Comparison of ENCODE assay signal across 12 cellular contexts in the genomic region with DNA sequence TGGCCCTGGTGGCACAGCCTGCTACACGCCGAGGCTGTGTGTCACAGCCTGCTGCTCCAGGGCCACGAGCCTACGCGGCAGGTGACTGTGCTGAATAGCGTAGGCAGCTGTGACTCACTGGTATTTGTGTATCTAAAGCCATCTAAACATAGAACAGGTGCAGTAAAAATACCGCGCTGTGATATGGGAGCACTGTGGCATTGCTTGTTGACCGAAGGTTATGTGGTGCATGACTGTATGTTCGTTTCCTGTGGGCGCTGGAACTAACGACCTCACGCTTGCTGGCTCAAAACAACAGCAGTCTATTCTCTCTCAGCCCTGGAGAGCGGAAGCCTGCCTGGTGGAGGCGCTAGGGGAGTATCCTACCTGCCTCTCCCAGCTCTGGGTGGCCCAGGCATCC. TPM values are rescaled to one million over a fixed set of nuclear protein-coding genes. Genes with fewer than 3 reads are reported as not detected.
A peak's percentile ranks its signal among the peaks of the same experiment; 100 is the strongest.
DNase-seq lines count a peak whose midpoint lies in the region; ATAC-seq, FAIRE-seq and TF ChIP-seq lines count a peak whose summit lies in the region.
"Not testable (repeated sequence)": the region's sequence is repeated elsewhere in the genome, so short reads cannot be mapped to it uniquely, and the experiment has no call there.
"Had no signal": no experiment of that assay in that cellular context is flagged by ENCODE, and none has a peak within 500 bp of the region (broad histone marks: within the 10 kb centered on the region; RNA-seq: fewer than 3 reads in every experiment).

No MANE protein-coding gene starts in this region.

- in situ Hi-C loops in Panc1 (cut with HindIII; ENCODE audit: low pct_unique_long_range_greater_than_20kb, low sequenced_read_pairs), result not testable (repeated sequence)

- ATAC-seq in GM18505 (IDR thresholded peaks at IDR 0.05; ENCODE audit: unreplicated experiment), result peak; percentile 45
- ATAC-seq in GM19324 (IDR thresholded peaks at IDR 0.05; ENCODE audit: low FRiP score, unreplicated experiment), result peak; percentile 52
- peak; percentile 53 for ATAC-seq in GM21576 (IDR thresholded peaks at IDR 0.05; ENCODE audit: unreplicated experiment)
- peak; percentile 50 for ATAC-seq in HG02870 (IDR thresholded peaks at IDR 0.05; ENCODE audit: unreplicated experiment)
- peak; percentile 53 for ATAC-seq in HG03175 (IDR thresholded peaks at IDR 0.05; ENCODE audit: unreplicated experiment)
- ATAC-seq in Panc1, result peak; percentile 63
- peak; percentile 87 to 89 (median 88) for ATAC-seq in psoas muscle

- H3K4me1 ChIP-seq in Panc1 (ENCODE audit: control insufficient read depth, insufficient read depth, low read length); psoas muscle: not testable (repeated sequence)

- H3K36me3 ChIP-seq in Panc1 (ENCODE audit: control insufficient read depth, insufficient read depth, low read length); bronchial epithelial cell (ENCODE audit: control insufficient read depth, insufficient read depth, low read length); psoas muscle (ENCODE audit: insufficient read depth in 1 of 2, low read depth in 1 of 2): not testable (repeated sequence)

- FAIRE-seq in bronchial epithelial cell (lab: Jason Lieb, UNC), result peak; percentile 23

- not testable (repeated sequence) for DNase-seq in Panc1 (ENCODE audit: low read depth, low spot score); bronchial epithelial cell (ENCODE audit: low read depth); psoas muscle

- WGBS in psoas muscle, 3 donors, result no CpG with 5 or more reads among the region's 15 CpGs

- not testable (repeated sequence) for H3K27me3 ChIP-seq in Panc1 (ENCODE audit: control insufficient read depth, insufficient read depth, low read length); bronchial epithelial cell (ENCODE audit: control insufficient read depth, insufficient read depth, low read length); psoas muscle (ENCODE audit: insufficient read depth in 3 of 3, low read length in 2 of 3)

- not testable (repeated sequence) for TF ChIP-seq POLR2A in GM18505 (IDR thresholded peaks at IDR 0.05; ENCODE audit: borderline replicate concordance, extremely low read depth, insufficient read depth, insufficient read length)

- POLR2A ChIA-PET in Panc1 (lab: Charles Lee), result not testable (repeated sequence)

- H3K4me3 ChIP-seq in Panc1 (ENCODE audit: low read depth in 2 of 2, low read length in 2 of 2); bronchial epithelial cell (ENCODE audit: low read depth, low read length); psoas muscle: not testable (repeated sequence)

- CTCF ChIA-PET in Panc1 (lab: Charles Lee), result not testable (repeated sequence)

- intact Hi-C loops in Panc1 (cut with micrococcal nuclease; ENCODE audit: unreplicated experiment); psoas muscle (cut with DNase I): not testable (repeated sequence)

- not testable (repeated sequence) for H3K9me3 ChIP-seq in Panc1 (ENCODE audit: control insufficient read depth, insufficient read depth, low read depth, low read length); psoas muscle

- BruUV-seq in Panc1 (replicated peaks; lab: Mats Ljungman, UMichigan), result not testable (repeated sequence)

- not testable (repeated sequence) for TF ChIP-seq CTCF in Panc1 (IDR thresholded peaks at IDR 0.05); bronchial epithelial cell (IDR thresholded peaks at IDR 0.05; ENCODE audit: insufficient read depth, low read length, severe bottlenecking); psoas muscle (IDR thresholded peaks at IDR 0.05)

- H3K27ac ChIP-seq in Panc1 (ENCODE audit: low read length); psoas muscle: not testable (repeated sequence)

RNA-seq across cellular contexts. Expression of gene ICOSLG, which starts 3.2 kb away (rescaled TPM):
- total RNA-seq in Panc1 (2021; ENCODE audit: unreplicated experiment) (5.5 TPM), bronchial epithelial cell (0.26 and 1.5 TPM in 2 replicates), psoas muscle (1 to 10 TPM in 3 of 4 donors, under 1 TPM in 1; 0.69 to 5.9 (median 2.6) TPM)
- 5.3 TPM for polyA plus RNA-seq in Panc1 (2012; ENCODE audit: insufficient read length)
- 1 to 10 TPM in 2 of 3 donors, under 1 TPM in 1; 0.27 to 1.6 (median 1.0) TPM for polyA plus RNA-seq in psoas muscle

RNA-seq across cellular contexts. Expression of gene DNMT3L, which starts 17.7 kb away (rescaled TPM):
- not detected for total RNA-seq in Panc1 (2021; ENCODE audit: unreplicated experiment)
- polyA plus RNA-seq in Panc1 (2012; ENCODE audit: insufficient read length), result not detected
- total RNA-seq in bronchial epithelial cell, result not detected in 2 replicates
- total RNA-seq in psoas muscle, result not detected
- not detected for polyA plus RNA-seq in psoas muscle
- total RNA-seq: Daoy, esophagus squamous epithelium, lower leg skin, skeletal muscle tissue had no signal

RNA-seq across cellular contexts. Expression of gene AIRE, which starts 41.7 kb away (rescaled TPM):
- total RNA-seq in Panc1 (2021; ENCODE audit: unreplicated experiment) (not detected), bronchial epithelial cell (not detected in 2 replicates), psoas muscle (under 1 TPM in 1 of 4 donors, not detected in 3; 0.19 TPM)
- not detected for polyA plus RNA-seq in Panc1 (2012; ENCODE audit: insufficient read length)
- under 1 TPM; 0.01 to 0.17 (median 0.04) TPM for polyA plus RNA-seq in psoas muscle
- total RNA-seq: Daoy, esophagus squamous epithelium, skeletal muscle tissue had no signal

RNA-seq across cellular contexts. Expression of gene PFKL, which starts 55.9 kb away (rescaled TPM):
- total RNA-seq in Panc1 (2021; ENCODE audit: unreplicated experiment) (70.1 TPM), bronchial epithelial cell (148 and 228 TPM in 2 replicates), psoas muscle (10 to 100 TPM; 17.8 to 33.6 (median 27.7) TPM)
- 123 TPM for polyA plus RNA-seq in Panc1 (2012; ENCODE audit: insufficient read length)
- polyA plus RNA-seq in psoas muscle, result 10 to 100 TPM in 2 of 3 donors, 1 to 10 TPM in 1; 9.2 to 21.2 (median 13.7) TPM
